Comparison of ENCODE assay signal across 26 cellular contexts in the genomic region with DNA sequence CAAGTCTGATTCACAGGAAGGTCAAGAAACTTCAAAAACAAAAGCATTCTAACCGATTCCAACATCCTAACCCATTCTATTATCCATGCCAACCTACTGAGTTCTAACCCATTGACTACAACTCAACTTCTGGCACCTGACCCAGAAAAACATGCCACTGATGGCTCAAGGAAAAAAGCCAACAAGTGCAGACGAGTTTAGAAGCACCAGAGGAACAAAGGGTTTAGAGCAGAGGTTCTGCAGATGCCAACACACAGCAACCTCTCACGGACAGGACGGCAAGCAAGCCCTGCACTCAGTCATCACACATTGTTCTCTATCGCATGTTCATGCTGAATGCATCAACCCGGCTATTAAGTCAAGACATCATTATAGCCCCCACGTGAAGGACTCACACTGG. TPM values are rescaled to one million over a fixed set of nuclear protein-coding genes. Genes with fewer than 3 reads are reported as not detected.
A peak's percentile ranks its signal among the peaks of the same experiment; 100 is the strongest.
DNase-seq lines count a peak whose midpoint lies in the region; ATAC-seq and TF ChIP-seq lines count a peak whose summit lies in the region.
"Had no signal": no experiment of that assay in that cellular context is flagged by ENCODE, and none has a peak within 500 bp of the region (broad histone marks: within the 10 kb centered on the region; RNA-seq: fewer than 3 reads in every experiment).

No MANE protein-coding gene starts in this region.

- CTCF ChIA-PET in RWPE1 (lab: Yijun Ruan, JAX) = no interaction called here

- intact Hi-C loops in breast epithelium (cut with DNase I; ENCODE audit: low total_unique reads) (no loop called here), Right ventricle myocardium superior (cut with DNase I) (no loop called here)
- intact Hi-C loops in activated CD4-positive, alpha-beta T cell treated with anti-CD3 and anti-CD28 coated beads, Interleukin-2, amount 10 ng/mL, durations not matched to agents 24 days and 14 days (cut with micrococcal nuclease) = no loop called here

- no peaks in the 10 kb centered on the region for H3K36me3 ChIP-seq in breast epithelium

- no peaks in the 10 kb centered on the region for H3K36me3 Mint-ChIP-seq in activated CD4-positive, alpha-beta T cell treated with anti-CD3 and anti-CD28 coated beads, Interleukin-2, amount 10 ng/mL, durations not matched to agents 24 days and 14 days (ENCODE audit: low read depth)
- H3K36me3 Mint-ChIP-seq: CD4-positive, alpha-beta memory T cell had no signal

- no peak overlapping the region for H3K4me3 Mint-ChIP-seq in activated CD4-positive, alpha-beta T cell treated with anti-CD3 and anti-CD28 coated beads, Interleukin-2, amount 10 ng/mL, durations not matched to agents 24 days and 14 days
- H3K4me3 Mint-ChIP-seq: CD4-positive, alpha-beta memory T cell; GM23338; H9 had no signal

- H3K4me1 ChIP-seq in breast epithelium (peaks cover 0 to 4% of the 10 kb centered on the region in 2 donors), foreskin keratinocyte (no peaks in the 10 kb centered on the region)

- DNase-seq in RWPE1 (ENCODE audit: low spot score) (peak; percentile 49), breast epithelium (ENCODE audit: low spot score in 2 of 2) (peak in 1 of 2 donors; percentile 80), foreskin keratinocyte (peak; percentile 72 to 76), Right ventricle myocardium superior (no peak), midbrain (lab: John Stamatoyannopoulos, UW) (no peak)
- no peak for DNase-seq in activated CD4-positive, alpha-beta T cell treated with anti-CD3 and anti-CD28 coated beads, Interleukin-2, amount 10 ng/mL, durations not matched to agents 24 days and 14 days
- DNase-seq: C1 segment of cervical spinal cord; CD4-positive, alpha-beta memory T cell; COR-L47; DMS53; H9; KBM-7; NCI-H1048; NCI-H1417; NCI-H1694 treated with DMSO at 0.1 percent for 48 hours; NCI-H2081; NCI-H2171; NCI-H526; SK-N-SH; SW 1271 had no signal

- H3K27me3 Mint-ChIP-seq in activated CD4-positive, alpha-beta T cell treated with anti-CD3 and anti-CD28 coated beads, Interleukin-2, amount 10 ng/mL, durations not matched to agents 24 days and 14 days = no peaks in the 10 kb centered on the region

- ATAC-seq in foreskin keratinocyte = peak; percentile 39
- ATAC-seq in HG03354 (IDR thresholded peaks at IDR 0.05; ENCODE audit: poor library complexity, severe bottlenecking, unreplicated experiment) = no peak
- no peak for ATAC-seq in Right ventricle myocardium superior (ENCODE audit: poor library complexity)
- ATAC-seq: GM23338 had no signal

- peaks cover 9% of the 10 kb centered on the region for H3K9me3 Mint-ChIP-seq in activated CD4-positive, alpha-beta T cell treated with anti-CD3 and anti-CD28 coated beads, Interleukin-2, amount 10 ng/mL, durations not matched to agents 24 days and 14 days

- H3K4me3 ChIP-seq in breast epithelium = no peak overlapping the region
- H3K4me3 ChIP-seq: GM23338 had no signal

- peak overlapping the region; percentile 72 for H3K27ac ChIP-seq in RWPE1
- H3K27ac ChIP-seq in breast epithelium = peak overlapping the region; percentile 20 to 71
- H3K27ac ChIP-seq in foreskin keratinocyte = peak overlapping the region; percentile 20

- H3K27me3 ChIP-seq in breast epithelium = no peaks in the 10 kb centered on the region
- H3K27me3 ChIP-seq in foreskin keratinocyte = no peaks in the 10 kb centered on the region

- H3K9me3 ChIP-seq in breast epithelium = peaks cover 0 to 12% of the 10 kb centered on the region in 2 donors
- H3K9me3 ChIP-seq: SK-N-SH had no signal

- TF ChIP-seq POLR2A in breast epithelium (IDR thresholded peaks at IDR 0.05) = no peak

- TF ChIP-seq CTCF in RWPE1 (conservative IDR thresholded peaks at IDR 0.05; ENCODE audit: low read depth) (no peak), breast epithelium (IDR thresholded peaks at IDR 0.05) (no peak), foreskin keratinocyte (conservative IDR thresholded peaks at IDR 0.05) (no peak)

- no peaks in the 10 kb centered on the region for H3K4me1 Mint-ChIP-seq in activated CD4-positive, alpha-beta T cell treated with anti-CD3 and anti-CD28 coated beads, Interleukin-2, amount 10 ng/mL, durations not matched to agents 24 days and 14 days
- H3K4me1 Mint-ChIP-seq: GM23338, H9 had no signal

- POLR2A ChIA-PET in RWPE1 (lab: Yijun Ruan, JAX; ENCODE audit: low non-redundant PET) = no interaction called here

- H3K27ac Mint-ChIP-seq in activated CD4-positive, alpha-beta T cell treated with anti-CD3 and anti-CD28 coated beads, Interleukin-2, amount 10 ng/mL, durations not matched to agents 24 days and 14 days = no peak overlapping the region
- H3K27ac Mint-ChIP-seq: CD4-positive, alpha-beta memory T cell; GM23338; H9 had no signal

RNA-seq across cellular contexts. Expression of a gene that starts 25.2 kb away (rescaled TPM):
- total RNA-seq in breast epithelium (not detected), foreskin keratinocyte (not detected in 2 replicates), Right ventricle myocardium superior (not detected)
- not detected in 2 replicates for polyA plus RNA-seq in foreskin keratinocyte
- total RNA-seq in activated CD4-positive, alpha-beta T cell treated with anti-CD3 and anti-CD28 coated beads, Interleukin-2, amount 10 ng/mL, durations not matched to agents 24 days and 14 days = not detected in 2 replicates
- total RNA-seq: A673; CD4-positive, alpha-beta memory T cell; Daoy; G401; GM23338; H9; LHCN-M2 had no signal
- polyA plus RNA-seq: CD4-positive, alpha-beta memory T cell; GM23338; SK-N-SH had no signal

Comparison
In these comparisons a context has a peak if more than half of its experiments do, and no peak if none do; other contexts are left out.
1. DNase-seq: peak in RWPE1 (single experiment) and foreskin keratinocyte (2 of 2); none in Right ventricle myocardium superior (single experiment), midbrain (single experiment) and activated CD4-positive, alpha-beta T cell treated with anti-CD3 and anti-CD28 coated beads, Interleukin-2, amount 10 ng/mL, durations not matched to agents 24 days and 14 days (single experiment).
2. H3K27ac ChIP-seq: peak in every context shown above with its lines; median percentile 72 in RWPE1; 46 in breast epithelium; 20 in foreskin keratinocyte.